In the genomic region with DNA sequence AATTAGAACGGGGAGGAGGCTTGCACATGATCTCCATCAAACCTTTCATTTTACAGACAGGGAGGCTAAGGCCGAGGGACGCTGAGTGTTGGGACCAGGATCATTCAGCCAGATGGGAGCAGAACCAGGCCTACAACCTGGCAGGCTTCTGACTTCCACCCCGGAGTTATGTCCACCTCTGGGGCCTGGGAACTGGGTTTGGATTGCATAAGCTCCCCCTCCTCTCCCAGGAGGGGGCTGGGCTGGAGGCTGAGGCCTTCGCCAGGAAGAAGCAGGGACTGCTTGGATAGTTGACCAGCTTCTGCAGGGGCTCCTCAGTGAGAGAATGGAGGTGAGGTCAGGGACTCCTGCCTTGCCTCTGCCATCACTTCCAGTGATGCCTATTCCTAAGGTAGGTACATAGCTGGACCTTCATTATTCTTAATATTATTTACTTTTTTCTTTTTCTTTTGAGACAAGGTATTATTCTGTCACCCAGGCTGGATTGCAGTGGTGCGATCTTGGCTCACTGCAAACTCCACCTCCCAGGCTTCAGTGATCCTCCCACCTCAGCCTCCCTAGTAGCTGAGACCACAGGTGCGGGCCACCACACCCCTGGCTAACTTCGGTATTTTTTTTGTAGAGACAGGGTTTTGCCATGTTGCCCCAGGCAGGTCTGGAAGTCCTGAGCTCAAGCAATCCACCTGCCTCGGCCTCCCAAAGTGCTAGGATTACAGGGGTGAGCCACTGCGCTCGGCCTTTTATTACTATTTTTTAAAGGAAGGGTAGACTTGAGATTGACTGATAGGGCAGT, we compare ENCODE assay signal across 10 cellular contexts. TPM values are rescaled to one million over a fixed set of nuclear protein-coding genes. Genes with fewer than 3 reads are reported as not detected.
DNase-seq lines count a peak whose midpoint lies in the region; ATAC-seq and TF ChIP-seq lines count a peak whose summit lies in the region.
"Had no signal": no experiment of that assay in that cellular context is flagged by ENCODE, and none has a peak within 500 bp of the region (broad histone marks: within the 10 kb centered on the region; RNA-seq: fewer than 3 reads in every experiment).

No MANE protein-coding gene starts in this region.

- CTCF ChIA-PET in activated B cell treated with CpG ODN at 0.5 μM for 24 hours (lab: Charles Lee) = interaction anchor here (0.9 to 5.3 kb wide), 6 partner anchors 38 to 214 kb away, joined by 3 to 57 read pairs (median 4); no protein-coding TSS in a partner anchor

- intact Hi-C loops in left ventricle myocardium inferior (cut with micrococcal nuclease) (no loop called here), Right ventricle myocardium inferior (cut with DNase I) (no loop called here), activated B cell treated with CpG ODN at 0.5 μM for 24 hours (cut with micrococcal nuclease) (loop anchor here (1.0 to 5.0 kb wide), 7 partner anchors 21 to 869 kb away; partner anchors contain the start of genes HOXA1, NFE2L3 and SKAP2)

- DNase-seq in left ventricle myocardium inferior (no peak), Right ventricle myocardium inferior (ENCODE audit: missing footprints) (no peak), activated B cell treated with CpG ODN at 0.5 μM for 24 hours (no peak), kidney epithelial cell (ENCODE audit: low read depth) (no peak), GM13976 (ENCODE audit: low spot score) (no peak), NCI-H1048 (lab: John Stamatoyannopoulos, UW) (no peak), NCI-H2171 (lab: John Stamatoyannopoulos, UW) (no peak), KG1 (lab: John Stamatoyannopoulos, UW) (no peak)
- DNase-seq: NCI-H1930 had no signal

- peak overlapping the region; percentile 95 for H3K27ac Mint-ChIP-seq in activated B cell treated with CpG ODN at 0.5 μM for 24 hours

- peak overlapping the region; percentile 92 for H3K4me3 Mint-ChIP-seq in activated B cell treated with CpG ODN at 0.5 μM for 24 hours

- no peak overlapping the region for H3K27ac ChIP-seq in left ventricle myocardium inferior (replicated peaks)

- TF ChIP-seq CTCF in left ventricle myocardium inferior (IDR thresholded peaks at IDR 0.05; ENCODE audit: borderline replicate concordance) (no peak), activated B cell treated with CpG ODN at 0.5 μM for 24 hours (IDR thresholded peaks at IDR 0.05) (no peak), kidney epithelial cell (IDR thresholded peaks at IDR 0.05; ENCODE audit: insufficient read depth, low read length, poor library complexity, severe bottlenecking) (no peak), GM13976 (IDR thresholded peaks at IDR 0.05; ENCODE audit: borderline replicate concordance, control extremely low read depth, extremely low read depth, insufficient read depth, missing control alignments) (no peak)

- peaks cover 43% of the 10 kb centered on the region for H3K27me3 ChIP-seq in left ventricle myocardium inferior (ENCODE audit: low read depth)
- H3K27me3 ChIP-seq in kidney epithelial cell (ENCODE audit: control insufficient read depth, insufficient read depth, low read length) = no peaks in the 10 kb centered on the region
- H3K27me3 ChIP-seq: uterus had no signal

- no peaks in the 10 kb centered on the region for H3K36me3 ChIP-seq in left ventricle myocardium inferior
- H3K36me3 ChIP-seq in kidney epithelial cell (ENCODE audit: control insufficient read depth, insufficient read depth, low read length) = no peaks in the 10 kb centered on the region
- H3K36me3 ChIP-seq: uterus had no signal

- in situ Hi-C loops in GM13976 (cut with MboI; ENCODE audit: low sequenced_read_pairs, unreplicated experiment) = no loop called here

- H3K36me3 Mint-ChIP-seq in activated B cell treated with CpG ODN at 0.5 μM for 24 hours (ENCODE audit: low read depth) = peaks cover 27% of the 10 kb centered on the region

- H3K9me3 ChIP-seq in left ventricle myocardium inferior (replicated peaks) = no peaks in the 10 kb centered on the region
- H3K9me3 ChIP-seq: uterus had no signal

- H3K9me3 Mint-ChIP-seq in activated B cell treated with CpG ODN at 0.5 μM for 24 hours = no peaks in the 10 kb centered on the region

- H3K4me1 ChIP-seq in left ventricle myocardium inferior = peaks cover 7% of the 10 kb centered on the region
- H3K4me1 ChIP-seq: uterus had no signal

- POLR2A ChIA-PET in activated B cell treated with CpG ODN at 0.5 μM for 24 hours (lab: Charles Lee) = interaction anchor here (0.6 to 10.3 kb wide), 10 partner anchors 11 to 571 kb away, joined by 3 to 91 read pairs (median 9); partner anchors contain the start of genes CBX3, HNRNPA2B1 and SKAP2

- H3K27me3 Mint-ChIP-seq in activated B cell treated with CpG ODN at 0.5 μM for 24 hours = no peaks in the 10 kb centered on the region

- H3K4me1 Mint-ChIP-seq in activated B cell treated with CpG ODN at 0.5 μM for 24 hours = peaks cover 57% of the 10 kb centered on the region

- ATAC-seq in Right ventricle myocardium inferior = no peak
- no peak for ATAC-seq in activated B cell treated with CpG ODN at 0.5 μM for 24 hours (ENCODE audit: low read depth)

- peak overlapping the region; percentile 69 for H3K4me3 ChIP-seq in left ventricle myocardium inferior
- H3K4me3 ChIP-seq in kidney epithelial cell (ENCODE audit: low read depth, low read length) = peak overlapping the region; percentile 62

RNA-seq across cellular contexts. Expression of gene SNX10, which starts 1.3 kb away (rescaled TPM):
- 1.1 TPM for total RNA-seq in left ventricle myocardium inferior
- total RNA-seq in Right ventricle myocardium inferior = 1.9 TPM
- 28.9 and 32.3 TPM in 2 replicates for total RNA-seq in activated B cell treated with CpG ODN at 0.5 μM for 24 hours
- 23.6 and 27.9 TPM in 2 replicates for total RNA-seq in kidney epithelial cell
